In genomic region chr4:15006416-15007024, GRCh38 we compare ENCODE assay signal across 8 cellular contexts. TPM values are rescaled to one million over a fixed set of nuclear protein-coding genes. Genes with fewer than 3 reads are reported as not detected.
DNase-seq lines count a peak whose midpoint lies in the region; FAIRE-seq and TF ChIP-seq lines count a peak whose summit lies in the region.

No MANE protein-coding gene starts in this region.

- H4K20me1 ChIP-seq in endothelial cell of umbilical vein (replicated peaks; ENCODE audit: control insufficient read depth, extremely low read depth, insufficient read depth, low read length): no peaks in the 10 kb centered on the region

- H3K27me3 ChIP-seq in endothelial cell of umbilical vein (ENCODE audit: control insufficient read depth in 2 of 2, insufficient read depth in 2 of 2, low read length in 2 of 2): no peaks in the 10 kb centered on the region
- H3K27me3 ChIP-seq in skeletal muscle satellite cell (ENCODE audit: control insufficient read depth, insufficient read depth, low read length): no peaks in the 10 kb centered on the region
- no peaks in the 10 kb centered on the region for H3K27me3 ChIP-seq in trophoblast cell (ENCODE audit: insufficient read depth, low read length)

- no peak overlapping the region for H2BK120ac ChIP-seq in trophoblast cell (ENCODE audit: insufficient read depth, low read length, poor library complexity)

- peak in 1 of 2 donors; percentile 16 for TF ChIP-seq CTCF in endothelial cell of umbilical vein (IDR thresholded peaks at IDR 0.05; ENCODE audit: extremely low read depth in 1 of 2, insufficient read depth in 1 of 2, low read depth in 1 of 2, low read length in 2 of 2)

- H3K4me1 ChIP-seq in endothelial cell of umbilical vein (ENCODE audit: control insufficient read depth, extremely low read depth, insufficient read depth, low read length) (peaks cover 13% of the 10 kb centered on the region), skeletal muscle satellite cell (ENCODE audit: control insufficient read depth, insufficient read depth, low read length) (no peaks in the 10 kb centered on the region), trophoblast cell (ENCODE audit: control insufficient read depth in 1 of 2, insufficient read depth in 2 of 2, low read length in 2 of 2) (no peaks in the 10 kb centered on the region)

- no peak overlapping the region for H2AK5ac ChIP-seq in trophoblast cell (ENCODE audit: low read length)

- no peak overlapping the region for H2BK5ac ChIP-seq in trophoblast cell (ENCODE audit: low read depth, low read length, poor library complexity)

- H2AFZ ChIP-seq in endothelial cell of umbilical vein (ENCODE audit: low read depth, low read length): no peak overlapping the region
- H2AFZ ChIP-seq in trophoblast cell (ENCODE audit: insufficient read depth, low read length, poor library complexity): no peak overlapping the region

- H3K23ac ChIP-seq in trophoblast cell (ENCODE audit: low read length): no peak overlapping the region

- no peak overlapping the region for H3K9ac ChIP-seq in endothelial cell of umbilical vein (replicated peaks; ENCODE audit: extremely low read depth, insufficient read depth, low read length)
- H3K9ac ChIP-seq in skeletal muscle satellite cell (ENCODE audit: low read depth, low read length): peak overlapping the region; percentile 99
- H3K9ac ChIP-seq in trophoblast cell (ENCODE audit: low read length): no peak overlapping the region

- no peak overlapping the region for H3K14ac ChIP-seq in trophoblast cell (ENCODE audit: low read length)

- H3K9me1 ChIP-seq in endothelial cell of umbilical vein (replicated peaks; ENCODE audit: control insufficient read depth, extremely low read depth, insufficient read depth, low read length): no peaks in the 10 kb centered on the region

- H3K4ac ChIP-seq in trophoblast cell (ENCODE audit: low read depth, low read length): no peak overlapping the region

- no peak overlapping the region for H4K12ac ChIP-seq in trophoblast cell (ENCODE audit: low read depth, low read length)

- dilution Hi-C loops in endothelial cell of umbilical vein (cut with MboI; ENCODE audit: extremely low pct_ligation_motif_present, low sequenced_read_pairs): no loop called here

- POLR2A ChIA-PET in endothelial cell of umbilical vein (lab: Charles Lee): no interaction called here

- H3K36me3 ChIP-seq in endothelial cell of umbilical vein (ENCODE audit: control insufficient read depth in 2 of 2, extremely low read depth in 1 of 2, insufficient read depth in 2 of 2, low read length in 2 of 2) (peaks cover 0 to 6% of the 10 kb centered on the region in 2 experiments), skeletal muscle satellite cell (ENCODE audit: insufficient read depth, low read length) (peaks cover 48% of the 10 kb centered on the region), trophoblast cell (ENCODE audit: control insufficient read depth in 1 of 2, insufficient read depth in 2 of 2, low read length in 2 of 2) (peaks cover 0 to 1% of the 10 kb centered on the region in 2 experiments)

- TF ChIP-seq POLR2A in endothelial cell of umbilical vein (IDR thresholded peaks at IDR 0.05; ENCODE audit: low read depth, low read length): no peak

- WGBS in trophoblast cell (ENCODE audit: extremely low coverage, insufficient coverage, insufficient read length): no CpG with 5 or more reads among the region's 2 CpGs

- peak; percentile 15 for DNase-seq in NCI-H748 (lab: John Stamatoyannopoulos, UW; ENCODE audit: unreplicated experiment)
- no peak for DNase-seq in NCI-H748 treated with DMSO at 0.1 percent for 48 hours (lab: John Stamatoyannopoulos, UW)
- peak; percentile 51 for DNase-seq in OCI-M1 (lab: John Stamatoyannopoulos, UW)
- DNase-seq in endothelial cell of umbilical vein (ENCODE audit: low read depth, low spot score): peak; percentile 58
- DNase-seq in NCI-H526 (lab: John Stamatoyannopoulos, UW): no peak
- DNase-seq in NK-92 treated with Interleukin-12 subunit alpha and Interleukin-12 subunit beta, amount 100 ng/mL, for 24 hours (lab: John Stamatoyannopoulos, UW): no peak
- no peak for DNase-seq in trophoblast cell

- no peak overlapping the region for H4K91ac ChIP-seq in trophoblast cell (ENCODE audit: low read depth, low read length)

- H3K4me3 ChIP-seq in endothelial cell of umbilical vein (replicated peaks in 1 of 3; ENCODE audit: insufficient read depth in 1 of 3, low read depth in 1 of 3, low read length in 3 of 3) (peak overlapping the region in 1 of 3 experiments; percentile 93), skeletal muscle satellite cell (ENCODE audit: low read length) (peak overlapping the region; percentile 97), trophoblast cell (ENCODE audit: low read depth, low read length) (no peak overlapping the region)

- H3K79me2 ChIP-seq in endothelial cell of umbilical vein (ENCODE audit: control insufficient read depth, insufficient read depth, low read length): peaks cover 52% of the 10 kb centered on the region
- H3K79me2 ChIP-seq in trophoblast cell (ENCODE audit: control insufficient read depth, insufficient read depth, low read length, poor library complexity): peaks cover 16% of the 10 kb centered on the region

- CTCF ChIA-PET in endothelial cell of umbilical vein (lab: Charles Lee): interaction anchor here (0.9 to 2.9 kb wide), 4 partner anchors 14 to 35 kb away, joined by 3 to 9 read pairs (median 4); no protein-coding TSS in a partner anchor

- FAIRE-seq in endothelial cell of umbilical vein (lab: Jason Lieb, UNC): peak; percentile 82

- intact Hi-C loops in endothelial cell of umbilical vein (cut with micrococcal nuclease): loop anchor here (10.0 kb wide), 2 partner anchors 448 to 842 kb away; no protein-coding TSS in a partner anchor

- no peak overlapping the region for H2BK12ac ChIP-seq in trophoblast cell (ENCODE audit: low read length)

- no TSS peak for BruUV-seq in endothelial cell of umbilical vein (replicated peaks; lab: Mats Ljungman, UMichigan)

- H3K79me1 ChIP-seq in trophoblast cell (ENCODE audit: low read length): peaks cover 30% of the 10 kb centered on the region

- H4K8ac ChIP-seq in trophoblast cell (ENCODE audit: low read depth, low read length): no peak overlapping the region

- no peak overlapping the region for H3K27ac ChIP-seq in endothelial cell of umbilical vein (ENCODE audit: insufficient read depth, low read depth, low read length)
- no peak overlapping the region for H3K27ac ChIP-seq in trophoblast cell (ENCODE audit: low read depth, low read length)

- no peaks in the 10 kb centered on the region for H3K9me3 ChIP-seq in endothelial cell of umbilical vein (replicated peaks; ENCODE audit: control insufficient read depth, insufficient read depth, low read length)
- H3K9me3 ChIP-seq in skeletal muscle satellite cell (replicated peaks; ENCODE audit: low read length): no peaks in the 10 kb centered on the region
- H3K9me3 ChIP-seq in trophoblast cell (ENCODE audit: insufficient read depth, low read depth, low read length): no peaks in the 10 kb centered on the region

- no peak overlapping the region for H3K18ac ChIP-seq in trophoblast cell (ENCODE audit: low read length)

- H3K4me2 ChIP-seq in endothelial cell of umbilical vein (ENCODE audit: insufficient read depth, low read length) (peak overlapping the region; percentile 95), skeletal muscle satellite cell (ENCODE audit: low read length) (peak overlapping the region; percentile 85), trophoblast cell (ENCODE audit: low read length) (no peak overlapping the region)

TF ChIP-seq in endothelial cell of umbilical vein, 7 proteins besides CTCF, POLR2A, EP300 and RAD21:
- TF ChIP-seq MAX (IDR thresholded peaks at IDR 0.05; ENCODE audit: insufficient read depth, insufficient read length) (no peak), MYC (IDR thresholded peaks at IDR 0.05; ENCODE audit: low read depth, low read length) (no peak), POLR2AphosphoS5 (IDR thresholded peaks at IDR 0.05; ENCODE audit: insufficient read depth, low read depth, low read length) (no peak), EZH2 (IDR thresholded peaks at IDR 0.05; ENCODE audit: borderline replicate concordance, low read depth, low read length, severe bottlenecking) (no peak), FOS (IDR thresholded peaks at IDR 0.05; ENCODE audit: borderline replicate concordance, insufficient read depth, low read length) (no peak), GATA2 (IDR thresholded peaks at IDR 0.05; ENCODE audit: insufficient read depth, insufficient read length, low read depth, low read length) (no peak)

RNA-seq across cellular contexts. Expression of gene CPEB2, which starts 4.2 kb away (rescaled TPM):
- total RNA-seq in endothelial cell of umbilical vein: 11.7 and 14.8 TPM in 2 replicates
- polyA plus RNA-seq in endothelial cell of umbilical vein: 1.8 and 2.8 TPM in 2 replicates
- 2.9 and 3.2 TPM in 2 replicates for polyA plus RNA-seq in endothelial cell of umbilical vein (2011; cell fraction: cytosol; rRNA removed)
- polyA plus RNA-seq in endothelial cell of umbilical vein (2011; cell fraction: nucleus; rRNA removed): 10.3 and 10.5 TPM in 2 replicates
- polyA plus RNA-seq in endothelial cell of umbilical vein (2012): 6.8 and 7.2 TPM in 2 replicates
- 7.6 and 8.5 TPM in 2 replicates for polyA minus RNA-seq in endothelial cell of umbilical vein
- polyA minus RNA-seq in endothelial cell of umbilical vein (2011; cell fraction: cytosol; rRNA and poly(A)+ RNA removed): 3.6 TPM
- 10.7 and 12.6 TPM in 2 replicates for polyA minus RNA-seq in endothelial cell of umbilical vein (2011; cell fraction: nucleus; rRNA and poly(A)+ RNA removed)
- 18.8 and 22.7 TPM in 2 replicates for total RNA-seq in skeletal muscle satellite cell (2012; rRNA removed)
- polyA plus RNA-seq in trophoblast cell (2013): 9.1 and 9.6 TPM in 2 replicates

Comparison
In these comparisons a context has a peak if more than half of its experiments do, and no peak if none do; other contexts are left out.
1. DNase-seq: peak in NCI-H748 (single experiment), OCI-M1 (single experiment) and endothelial cell of umbilical vein (single experiment); none in NCI-H748 treated with DMSO at 0.1 percent for 48 hours (single experiment), NCI-H526 (0 of 2), NK-92 treated with Interleukin-12 subunit alpha and Interleukin-12 subunit beta, amount 100 ng/mL, for 24 hours (single experiment) and trophoblast cell (0 of 2).